34 cellular contexts compared by ENCODE assay signal in genomic region chr2:66512626-66513025, GRCh38.
"Had no signal": no experiment of that assay in that cellular context is flagged by ENCODE, and none has a peak within 500 bp of the region (broad histone marks: within the 10 kb centered on the region; RNA-seq: fewer than 3 reads in every experiment).

No MANE protein-coding gene starts in this region.

- H3K27ac Mint-ChIP-seq: activated B cell treated with CpG ODN at 0.5 μM for 24 hours; activated CD4-positive, alpha-beta memory T cell treated with anti-CD3 and anti-CD28 coated beads, Interleukin-2, amount 10 ng/mL, durations not matched to agents 7 days and 5 days; activated CD8-positive, alpha-beta memory T cell treated with anti-CD3 and anti-CD28 coated beads, Interleukin-2, amount 10 ng/mL, durations not matched to agents 7 days and 5 days; activated naive CD4-positive, alpha-beta T cell treated with anti-CD3 and anti-CD28 coated beads, Interleukin-2, amount 10 ng/mL, durations not matched to agents 7 days and 5 days; activated naive CD8-positive, alpha-beta T cell; activated naive CD8-positive, alpha-beta T cell treated with anti-CD3 and anti-CD28 coated beads, Interleukin-2, amount 50 U/mL, for 24 hours; T-cell; T-helper 17 cell had no signal

- H3K27me3 ChIP-seq: Peyer's patch, SJSA1 had no signal

- DNase-seq: activated B cell treated with CpG ODN at 0.5 μM for 24 hours; activated CD4-positive, alpha-beta memory T cell treated with anti-CD3 and anti-CD28 coated beads, Interleukin-2, amount 10 ng/mL, durations not matched to agents 7 days and 5 days; activated CD4-positive, alpha-beta T cell treated with anti-CD3 and anti-CD28 coated beads for 1 hour; activated CD4-positive, alpha-beta T cell treated with anti-CD3 and anti-CD28 coated beads for 48 hours; activated CD8-positive, alpha-beta memory T cell treated with anti-CD3 and anti-CD28 coated beads for 24 hours; activated CD8-positive, alpha-beta memory T cell treated with anti-CD3 and anti-CD28 coated beads, Interleukin-2, amount 10 ng/mL, durations not matched to agents 7 days and 5 days; activated CD8-positive, alpha-beta memory T cell treated with anti-CD3 and anti-CD28 coated beads, Interleukin-2, amount 50 U/mL, for 48 hours; activated effector memory CD4-positive, alpha-beta T cell treated with Interleukin-2 at 50 U/mL for 16 hours; activated naive CD4-positive, alpha-beta T cell treated with anti-CD3 and anti-CD28 coated beads, Interleukin-2, amount 10 ng/mL, durations not matched to agents 7 days and 5 days; activated naive CD8-positive, alpha-beta T cell treated with anti-CD3 and anti-CD28 coated beads, Interleukin-2, amount 50 U/mL, for 24 hours; activated T-cell treated with anti-CD3 and anti-CD28 coated beads, Interleukin-2, amount 50 U/mL, for 48 hours; amniotic stem cell; aorta; brain microvascular endothelial cell; NCI-H1105; NCI-H1417 treated with DMSO at 0.1 percent for 48 hours; NCI-H187 treated with DMSO at 0.1 percent for 48 hours; NCI-H2081 treated with DMSO at 0.1 percent for 48 hours; NCI-H2171; NCI-H510A; NCI-H526; NCI-H748 treated with DMSO at 0.1 percent for 48 hours; NK-92 treated with Interleukin-12 subunit alpha and Interleukin-12 subunit beta, amount 100 ng/mL, for 24 hours; PC-3; Peyer's patch; RPMI8226; SHP77 treated with DMSO at 0.1 percent for 48 hours; T-cell; T-helper 17 cell had no signal

- H3K4me3 ChIP-seq: Peyer's patch, SJSA1 had no signal

- H3K4me1 Mint-ChIP-seq: activated B cell treated with CpG ODN at 0.5 μM for 24 hours; activated CD4-positive, alpha-beta memory T cell treated with anti-CD3 and anti-CD28 coated beads, Interleukin-2, amount 10 ng/mL, durations not matched to agents 7 days and 5 days; activated CD8-positive, alpha-beta memory T cell treated with anti-CD3 and anti-CD28 coated beads, Interleukin-2, amount 10 ng/mL, durations not matched to agents 7 days and 5 days; activated naive CD4-positive, alpha-beta T cell treated with anti-CD3 and anti-CD28 coated beads, Interleukin-2, amount 10 ng/mL, durations not matched to agents 7 days and 5 days; activated naive CD8-positive, alpha-beta T cell treated with anti-CD3 and anti-CD28 coated beads, Interleukin-2, amount 50 U/mL, for 24 hours; central memory CD8-positive, alpha-beta T cell; T-cell; T-helper 17 cell had no signal

- H3K4me3 Mint-ChIP-seq: activated B cell treated with CpG ODN at 0.5 μM for 24 hours; activated CD4-positive, alpha-beta memory T cell treated with anti-CD3 and anti-CD28 coated beads, Interleukin-2, amount 10 ng/mL, durations not matched to agents 7 days and 5 days; activated CD8-positive, alpha-beta memory T cell treated with anti-CD3 and anti-CD28 coated beads, Interleukin-2, amount 10 ng/mL, durations not matched to agents 7 days and 5 days; activated naive CD4-positive, alpha-beta T cell treated with anti-CD3 and anti-CD28 coated beads, Interleukin-2, amount 10 ng/mL, durations not matched to agents 7 days and 5 days; activated naive CD8-positive, alpha-beta T cell; activated naive CD8-positive, alpha-beta T cell treated with anti-CD3 and anti-CD28 coated beads, Interleukin-2, amount 50 U/mL, for 24 hours; central memory CD8-positive, alpha-beta T cell; T-cell; T-helper 17 cell had no signal

- H3K27me3 Mint-ChIP-seq: activated B cell treated with CpG ODN at 0.5 μM for 24 hours; activated CD4-positive, alpha-beta memory T cell treated with anti-CD3 and anti-CD28 coated beads, Interleukin-2, amount 10 ng/mL, durations not matched to agents 7 days and 5 days; activated CD8-positive, alpha-beta memory T cell treated with anti-CD3 and anti-CD28 coated beads, Interleukin-2, amount 10 ng/mL, durations not matched to agents 7 days and 5 days; activated naive CD4-positive, alpha-beta T cell treated with anti-CD3 and anti-CD28 coated beads, Interleukin-2, amount 10 ng/mL, durations not matched to agents 7 days and 5 days; activated naive CD8-positive, alpha-beta T cell; central memory CD8-positive, alpha-beta T cell; T-helper 17 cell had no signal

- H3K27ac ChIP-seq: brain microvascular endothelial cell, Peyer's patch, SJSA1, VCaP had no signal

- H3K36me3 Mint-ChIP-seq: activated CD8-positive, alpha-beta memory T cell treated with anti-CD3 and anti-CD28 coated beads, Interleukin-2, amount 10 ng/mL, durations not matched to agents 7 days and 5 days; activated naive CD4-positive, alpha-beta T cell treated with anti-CD3 and anti-CD28 coated beads, Interleukin-2, amount 10 ng/mL, durations not matched to agents 7 days and 5 days; activated naive CD8-positive, alpha-beta T cell; T-cell had no signal

- H3K9me3 ChIP-seq: Peyer's patch, SJSA1 had no signal

- H3K36me3 ChIP-seq: brain microvascular endothelial cell, Peyer's patch, SJSA1 had no signal

- H3K9me3 Mint-ChIP-seq: activated B cell treated with CpG ODN at 0.5 μM for 24 hours; activated CD4-positive, alpha-beta memory T cell treated with anti-CD3 and anti-CD28 coated beads, Interleukin-2, amount 10 ng/mL, durations not matched to agents 7 days and 5 days; activated naive CD4-positive, alpha-beta T cell treated with anti-CD3 and anti-CD28 coated beads, Interleukin-2, amount 10 ng/mL, durations not matched to agents 7 days and 5 days; activated naive CD8-positive, alpha-beta T cell treated with anti-CD3 and anti-CD28 coated beads, Interleukin-2, amount 50 U/mL, for 24 hours; central memory CD8-positive, alpha-beta T cell; T-cell had no signal

- ATAC-seq: activated CD8-positive, alpha-beta memory T cell treated with anti-CD3 and anti-CD28 coated beads, Interleukin-2, amount 10 ng/mL, durations not matched to agents 7 days and 5 days; activated naive CD8-positive, alpha-beta T cell treated with anti-CD3 and anti-CD28 coated beads, Interleukin-2, amount 50 U/mL, for 24 hours; PC-3; SK-N-SH treated with all-trans-retinoic acid at 6 μM for 48 hours; T-cell; T-helper 17 cell had no signal
